In genomic region chr20:32796383-32797159, GRCh38 we compare ENCODE assay signal across 21 cellular contexts. TPM values are rescaled to one million over a fixed set of nuclear protein-coding genes. Genes with fewer than 3 reads are reported as not detected.
DNase-seq lines count a peak whose midpoint lies in the region; ATAC-seq and TF ChIP-seq lines count a peak whose summit lies in the region.
"Had no signal": no experiment of that assay in that cellular context is flagged by ENCODE, and none has a peak within 500 bp of the region (broad histone marks: within the 10 kb centered on the region; RNA-seq: fewer than 3 reads in every experiment).

No MANE protein-coding gene starts in this region.

- peak overlapping the region; percentile 41 for H3K27ac ChIP-seq in OCI-LY1 (ENCODE audit: low read depth, low read length, poor library complexity, severe bottlenecking)
- H3K27ac ChIP-seq in endodermal cell (ENCODE audit: low read depth, low read length), result peak overlapping the region; percentile 2
- H3K27ac ChIP-seq in smooth muscle cell (ENCODE audit: low read depth), result no peak overlapping the region
- H3K27ac ChIP-seq: breast epithelium, epithelial cell of prostate, lower lobe of right lung, SJSA1, thoracic aorta had no signal

- H3K9me3 Mint-ChIP-seq in activated naive CD8-positive, alpha-beta T cell treated with anti-CD3 and anti-CD28 coated beads, Interleukin-2, amount 10 ng/mL, durations not matched to agents 7 days and 5 days, result no peaks in the 10 kb centered on the region
- no peaks in the 10 kb centered on the region for H3K9me3 Mint-ChIP-seq in activated naive CD8-positive, alpha-beta T cell treated with anti-CD3 and anti-CD28 coated beads, Interleukin-2, amount 50 U/mL, for 24 hours
- no peaks in the 10 kb centered on the region for H3K9me3 Mint-ChIP-seq in endodermal cell
- no peaks in the 10 kb centered on the region for H3K9me3 Mint-ChIP-seq in activated CD4-positive, alpha-beta memory T cell treated with anti-CD3 and anti-CD28 coated beads for 36 hours
- H3K9me3 Mint-ChIP-seq: activated T-cell treated with anti-CD3 and anti-CD28 coated beads, Interleukin-2, amount 50 U/mL, for 72 hours had no signal

- H3F3A ChIP-seq in OCI-LY1 (ENCODE audit: insufficient read depth, low read length) (no peaks in the 10 kb centered on the region), smooth muscle cell (ENCODE audit: low read depth) (no peaks in the 10 kb centered on the region)

- H3K4me3 ChIP-seq in OCI-LY1 (ENCODE audit: low read depth, low read length, poor library complexity, severe bottlenecking), result no peak overlapping the region
- no peak overlapping the region for H3K4me3 ChIP-seq in endodermal cell (ENCODE audit: low read length)
- H3K4me3 ChIP-seq in smooth muscle cell, result no peak overlapping the region
- no peak overlapping the region for H3K4me3 ChIP-seq in mucosa of descending colon
- H3K4me3 ChIP-seq: breast epithelium, lower lobe of right lung, SJSA1, thoracic aorta had no signal

- no peaks in the 10 kb centered on the region for H3K9me2 ChIP-seq in OCI-LY1 (ENCODE audit: low read depth, low read length)

- H3K36me3 ChIP-seq in OCI-LY1 (ENCODE audit: insufficient read depth, low read length), result peaks cover 71% of the 10 kb centered on the region
- H3K36me3 ChIP-seq in endodermal cell (ENCODE audit: control insufficient read depth, insufficient read depth, low read length), result peaks cover 100% of the 10 kb centered on the region
- H3K36me3 ChIP-seq in smooth muscle cell (ENCODE audit: low read depth), result no peaks in the 10 kb centered on the region
- H3K36me3 ChIP-seq in mucosa of descending colon (ENCODE audit: low read depth), result no peaks in the 10 kb centered on the region
- H3K36me3 ChIP-seq: breast epithelium, thoracic aorta had no signal

- H3K36me3 Mint-ChIP-seq in activated naive CD8-positive, alpha-beta T cell treated with anti-CD3 and anti-CD28 coated beads, Interleukin-2, amount 10 ng/mL, durations not matched to agents 7 days and 5 days, result peaks cover 13% of the 10 kb centered on the region
- no peaks in the 10 kb centered on the region for H3K36me3 Mint-ChIP-seq in activated naive CD8-positive, alpha-beta T cell treated with anti-CD3 and anti-CD28 coated beads, Interleukin-2, amount 50 U/mL, for 24 hours (ENCODE audit: low read depth)
- peaks cover 98% of the 10 kb centered on the region for H3K36me3 Mint-ChIP-seq in endodermal cell (ENCODE audit: low read depth)
- no peaks in the 10 kb centered on the region for H3K36me3 Mint-ChIP-seq in activated CD4-positive, alpha-beta memory T cell treated with anti-CD3 and anti-CD28 coated beads for 36 hours

- H3K4me2 ChIP-seq in OCI-LY1 (ENCODE audit: low read length) (no peak overlapping the region), smooth muscle cell (peak overlapping the region; percentile 1)

- CTCF ChIA-PET in activated CD4-positive, alpha-beta memory T cell treated with anti-CD3 and anti-CD28 coated beads for 36 hours (lab: Charles Lee), result interaction anchor here (1.2 to 3.2 kb wide), 2 partner anchors 13 to 18 kb away, joined by 3 to 19 read pairs; no protein-coding TSS in a partner anchor

- peak overlapping the region; percentile 66 for H3K27ac Mint-ChIP-seq in activated naive CD8-positive, alpha-beta T cell treated with anti-CD3 and anti-CD28 coated beads, Interleukin-2, amount 10 ng/mL, durations not matched to agents 7 days and 5 days
- no peak overlapping the region for H3K27ac Mint-ChIP-seq in activated naive CD8-positive, alpha-beta T cell treated with anti-CD3 and anti-CD28 coated beads, Interleukin-2, amount 50 U/mL, for 24 hours
- H3K27ac Mint-ChIP-seq in endodermal cell, result peak overlapping the region; percentile 78
- H3K27ac Mint-ChIP-seq in activated CD4-positive, alpha-beta memory T cell treated with anti-CD3 and anti-CD28 coated beads for 36 hours, result no peak overlapping the region
- H3K27ac Mint-ChIP-seq: activated T-cell treated with anti-CD3 and anti-CD28 coated beads, Interleukin-2, amount 50 U/mL, for 72 hours had no signal

- no peak for DNase-seq in activated naive CD8-positive, alpha-beta T cell treated with anti-CD3 and anti-CD28 coated beads, Interleukin-2, amount 10 ng/mL, durations not matched to agents 7 days and 5 days
- no peak for DNase-seq in activated naive CD8-positive, alpha-beta T cell treated with anti-CD3 and anti-CD28 coated beads, Interleukin-2, amount 50 U/mL, for 24 hours
- no peak for DNase-seq in endodermal cell
- no peak for DNase-seq in smooth muscle cell (lab: John Stamatoyannopoulos, UW; ENCODE audit: unreplicated experiment)
- no peak for DNase-seq in activated CD4-positive, alpha-beta memory T cell treated with anti-CD3 and anti-CD28 coated beads for 36 hours
- DNase-seq in NCI-H2171 (lab: John Stamatoyannopoulos, UW), result no peak
- no peak for DNase-seq in mucosa of descending colon
- DNase-seq: ACHN; activated T-cell treated with anti-CD3 and anti-CD28 coated beads, Interleukin-2, amount 50 U/mL, for 72 hours; GF-D8; hippocampal formation; KBM-7; lower lobe of right lung; right cardiac atrium; stimulated activated CD4-positive, alpha-beta T cell treated with anti-CD3 and anti-CD28 coated beads, Interleukin-15, amount 100 ng/mL, for 24 hours; T-helper 2 cell had no signal

- no peaks in the 10 kb centered on the region for H3K27me3 Mint-ChIP-seq in activated naive CD8-positive, alpha-beta T cell treated with anti-CD3 and anti-CD28 coated beads, Interleukin-2, amount 10 ng/mL, durations not matched to agents 7 days and 5 days
- H3K27me3 Mint-ChIP-seq in activated naive CD8-positive, alpha-beta T cell treated with anti-CD3 and anti-CD28 coated beads, Interleukin-2, amount 50 U/mL, for 24 hours, result no peaks in the 10 kb centered on the region
- no peaks in the 10 kb centered on the region for H3K27me3 Mint-ChIP-seq in endodermal cell (ENCODE audit: insufficient read depth)
- no peaks in the 10 kb centered on the region for H3K27me3 Mint-ChIP-seq in activated CD4-positive, alpha-beta memory T cell treated with anti-CD3 and anti-CD28 coated beads for 36 hours

- H3K9me3 ChIP-seq in OCI-LY1 (ENCODE audit: low read length) (no peaks in the 10 kb centered on the region), endodermal cell (ENCODE audit: control insufficient read depth, low read length) (no peaks in the 10 kb centered on the region), smooth muscle cell (replicated peaks; ENCODE audit: low read depth) (no peaks in the 10 kb centered on the region), mucosa of descending colon (no peaks in the 10 kb centered on the region)
- H3K9me3 ChIP-seq: breast epithelium, lower lobe of right lung, SJSA1, thoracic aorta had no signal

- no peak overlapping the region for H2AFZ ChIP-seq in OCI-LY1 (ENCODE audit: low read length)
- no peak overlapping the region for H2AFZ ChIP-seq in smooth muscle cell (ENCODE audit: low read depth)

- POLR2A ChIA-PET in activated naive CD8-positive, alpha-beta T cell treated with anti-CD3 and anti-CD28 coated beads, Interleukin-2, amount 10 ng/mL, durations not matched to agents 7 days and 5 days (lab: Charles Lee), result interaction anchor here (0.6 to 1.5 kb wide), 3 partner anchors 23 to 24 kb away, joined by 3 to 6 read pairs (median 3); no protein-coding TSS in a partner anchor
- POLR2A ChIA-PET in activated CD4-positive, alpha-beta memory T cell treated with anti-CD3 and anti-CD28 coated beads for 36 hours (lab: Charles Lee), result interaction anchor here (0.5 kb wide), 1 partner anchor 8 kb away, joined by 3 read pairs; no protein-coding TSS in a partner anchor

- peaks cover 26% of the 10 kb centered on the region for H3K4me1 Mint-ChIP-seq in activated naive CD8-positive, alpha-beta T cell treated with anti-CD3 and anti-CD28 coated beads, Interleukin-2, amount 10 ng/mL, durations not matched to agents 7 days and 5 days
- peaks cover 33% of the 10 kb centered on the region for H3K4me1 Mint-ChIP-seq in activated naive CD8-positive, alpha-beta T cell treated with anti-CD3 and anti-CD28 coated beads, Interleukin-2, amount 50 U/mL, for 24 hours
- H3K4me1 Mint-ChIP-seq in endodermal cell, result no peaks in the 10 kb centered on the region
- H3K4me1 Mint-ChIP-seq in activated CD4-positive, alpha-beta memory T cell treated with anti-CD3 and anti-CD28 coated beads for 36 hours (ENCODE audit: low read depth), result peaks cover 39% of the 10 kb centered on the region

- no peak for TF ChIP-seq CTCF in OCI-LY1 (IDR thresholded peaks at IDR 0.05; ENCODE audit: low read length)
- TF ChIP-seq CTCF in endodermal cell (conservative IDR thresholded peaks at IDR 0.05), result no peak
- TF ChIP-seq CTCF in smooth muscle cell (IDR thresholded peaks at IDR 0.05; ENCODE audit: borderline replicate concordance, insufficient read depth, poor library complexity, severe bottlenecking), result no peak
- no peak for TF ChIP-seq CTCF in mucosa of descending colon (IDR thresholded peaks at IDR 0.05)

- no peaks in the 10 kb centered on the region for H3K27me3 ChIP-seq in OCI-LY1 (ENCODE audit: insufficient read depth, low read length)
- H3K27me3 ChIP-seq in endodermal cell (ENCODE audit: control insufficient read depth, insufficient read depth, low read length, poor library complexity, severe bottlenecking), result no peaks in the 10 kb centered on the region
- H3K27me3 ChIP-seq in smooth muscle cell (ENCODE audit: low read depth), result no peaks in the 10 kb centered on the region
- H3K27me3 ChIP-seq: breast epithelium, SJSA1 had no signal

- H3K4me1 ChIP-seq in OCI-LY1 (ENCODE audit: insufficient read depth, low read length, severe bottlenecking), result peaks cover 37% of the 10 kb centered on the region
- H3K4me1 ChIP-seq in endodermal cell (ENCODE audit: control insufficient read depth, insufficient read depth, low read length), result no peaks in the 10 kb centered on the region
- H3K4me1 ChIP-seq in smooth muscle cell (ENCODE audit: low read depth), result peaks cover 5% of the 10 kb centered on the region
- no peaks in the 10 kb centered on the region for H3K4me1 ChIP-seq in mucosa of descending colon (ENCODE audit: low read depth)
- H3K4me1 ChIP-seq: breast epithelium, lower lobe of right lung had no signal

- no peak overlapping the region for H3K4me3 Mint-ChIP-seq in activated naive CD8-positive, alpha-beta T cell treated with anti-CD3 and anti-CD28 coated beads, Interleukin-2, amount 10 ng/mL, durations not matched to agents 7 days and 5 days
- H3K4me3 Mint-ChIP-seq in activated naive CD8-positive, alpha-beta T cell treated with anti-CD3 and anti-CD28 coated beads, Interleukin-2, amount 50 U/mL, for 24 hours, result no peak overlapping the region
- H3K4me3 Mint-ChIP-seq in endodermal cell, result no peak overlapping the region
- no peak overlapping the region for H3K4me3 Mint-ChIP-seq in activated CD4-positive, alpha-beta memory T cell treated with anti-CD3 and anti-CD28 coated beads for 36 hours
- H3K4me3 Mint-ChIP-seq: activated T-cell treated with anti-CD3 and anti-CD28 coated beads, Interleukin-2, amount 50 U/mL, for 72 hours had no signal

- H4K20me1 ChIP-seq in OCI-LY1 (ENCODE audit: insufficient read depth, low read length), result no peaks in the 10 kb centered on the region
- no peaks in the 10 kb centered on the region for H4K20me1 ChIP-seq in smooth muscle cell (ENCODE audit: low read depth)

- no peak for ATAC-seq in activated naive CD8-positive, alpha-beta T cell treated with anti-CD3 and anti-CD28 coated beads, Interleukin-2, amount 10 ng/mL, durations not matched to agents 7 days and 5 days (ENCODE audit: low read depth)
- no peak for ATAC-seq in activated naive CD8-positive, alpha-beta T cell treated with anti-CD3 and anti-CD28 coated beads, Interleukin-2, amount 50 U/mL, for 24 hours
- ATAC-seq in mucosa of descending colon, result no peak
- ATAC-seq: activated T-cell treated with anti-CD3 and anti-CD28 coated beads, Interleukin-2, amount 50 U/mL, for 72 hours; lower lobe of right lung; right cardiac atrium had no signal

- WGBS in endodermal cell (ENCODE audit: insufficient coverage in 1 of 2, insufficient read length in 1 of 2), 2 experiments, result 93 to 96% methylated on average over 5 to 6 of the region's 6 CpGs
- 86% methylated on average over 6 of the region's 6 CpGs for WGBS in smooth muscle cell (ENCODE audit: low lambda C conversion rate)

- H3K9ac ChIP-seq in OCI-LY1 (ENCODE audit: low read length) (no peak overlapping the region), endodermal cell (ENCODE audit: extremely low read depth, low read length, poor library complexity, severe bottlenecking) (no peak overlapping the region), smooth muscle cell (ENCODE audit: low read depth) (no peak overlapping the region)

- H3K79me2 ChIP-seq in OCI-LY1 (ENCODE audit: insufficient read depth, low read length) (no peaks in the 10 kb centered on the region), smooth muscle cell (ENCODE audit: low read depth) (no peaks in the 10 kb centered on the region)

- intact Hi-C loops in activated CD4-positive, alpha-beta memory T cell treated with anti-CD3 and anti-CD28 coated beads for 36 hours (cut with micrococcal nuclease), result no loop called here
- intact Hi-C loops in mucosa of descending colon (cut with DNase I, micrococcal nuclease), result no loop called here

RNA-seq across cellular contexts. Expression of gene MAPRE1, which starts 23.2 kb away (rescaled TPM):
- total RNA-seq in activated naive CD8-positive, alpha-beta T cell treated with anti-CD3 and anti-CD28 coated beads, Interleukin-2, amount 10 ng/mL, durations not matched to agents 7 days and 5 days, result 100 to 1,000 TPM; 108 to 109 TPM
- total RNA-seq in endodermal cell (100 to 1,000 TPM; 180 to 265 TPM), smooth muscle cell (160 TPM in 2 replicates), mucosa of descending colon (100 to 1,000 TPM in 1 of 3 donors, 10 to 100 TPM in 2; 66.9 to 142 (median 85.9) TPM)
- polyA plus RNA-seq in endodermal cell (2013, experiment 1 of 2), result 153 TPM
- polyA plus RNA-seq in endodermal cell (2013, experiment 2 of 2), result 143 TPM
- 81.0 and 89.2 TPM in 2 replicates for polyA plus RNA-seq in smooth muscle cell
- total RNA-seq in activated CD4-positive, alpha-beta memory T cell treated with anti-CD3 and anti-CD28 coated beads for 36 hours, result 100 to 1,000 TPM; 131 to 133 TPM

RNA-seq across cellular contexts. Expression of gene DNMT3B, which starts 34.4 kb away (rescaled TPM):
- 1 to 10 TPM; 4.9 to 6.6 TPM for total RNA-seq in activated naive CD8-positive, alpha-beta T cell treated with anti-CD3 and anti-CD28 coated beads, Interleukin-2, amount 10 ng/mL, durations not matched to agents 7 days and 5 days
- total RNA-seq in endodermal cell, result 100 to 1,000 TPM in 1 of 2 donors, 10 to 100 TPM in 1; 82.1 to 283 TPM
- 68.5 TPM for polyA plus RNA-seq in endodermal cell (2013, experiment 1 of 2)
- polyA plus RNA-seq in endodermal cell (2013, experiment 2 of 2), result 50.5 TPM
- total RNA-seq in smooth muscle cell, result 2.9 and 3.5 TPM in 2 replicates
- 0.79 and 2.9 TPM in 2 replicates for polyA plus RNA-seq in smooth muscle cell
- 1 to 10 TPM; 1.7 to 2.0 TPM for total RNA-seq in activated CD4-positive, alpha-beta memory T cell treated with anti-CD3 and anti-CD28 coated beads for 36 hours
- 1 to 10 TPM in 2 of 3 donors, under 1 TPM in 1; 0.95 to 1.3 (median 1.2) TPM for total RNA-seq in mucosa of descending colon

RNA-seq across cellular contexts. Expression of gene COMMD7, which starts 53.3 kb away (rescaled TPM):
- 10 to 100 TPM; 52.6 to 55.6 TPM for total RNA-seq in activated naive CD8-positive, alpha-beta T cell treated with anti-CD3 and anti-CD28 coated beads, Interleukin-2, amount 10 ng/mL, durations not matched to agents 7 days and 5 days
- total RNA-seq in endodermal cell (10 to 100 TPM; 21.2 to 49.2 TPM), smooth muscle cell (29.2 and 35.4 TPM in 2 replicates), mucosa of descending colon (10 to 100 TPM; 29.6 to 37.0 (median 36.6) TPM)
- 43.4 TPM for polyA plus RNA-seq in endodermal cell (2013, experiment 1 of 2)
- 41.9 TPM for polyA plus RNA-seq in endodermal cell (2013, experiment 2 of 2)
- 57.6 and 62.8 TPM in 2 replicates for polyA plus RNA-seq in smooth muscle cell
- 10 to 100 TPM; 38.1 to 39.6 TPM for total RNA-seq in activated CD4-positive, alpha-beta memory T cell treated with anti-CD3 and anti-CD28 coated beads for 36 hours

Comparison
In these comparisons a context has a peak if more than half of its experiments do, and no peak if none do; other contexts are left out.
1. H3K27ac Mint-ChIP-seq: peak in activated naive CD8-positive, alpha-beta T cell treated with anti-CD3 and anti-CD28 coated beads, Interleukin-2, amount 10 ng/mL, durations not matched to agents 7 days and 5 days (single experiment) and endodermal cell (single experiment); none in activated naive CD8-positive, alpha-beta T cell treated with anti-CD3 and anti-CD28 coated beads, Interleukin-2, amount 50 U/mL, for 24 hours (single experiment) and activated CD4-positive, alpha-beta memory T cell treated with anti-CD3 and anti-CD28 coated beads for 36 hours (single experiment).
2. RNA of gene DNMT3B, which starts 34.4 kb away (total RNA-seq): 82.1 to 283 TPM in endodermal cell; 4.9 to 6.6 TPM in activated naive CD8-positive, alpha-beta T cell treated with anti-CD3 and anti-CD28 coated beads, Interleukin-2, amount 10 ng/mL, durations not matched to agents 7 days and 5 days, 2.9 to 3.5 TPM in smooth muscle cell, 1.7 to 2.0 TPM in activated CD4-positive, alpha-beta memory T cell treated with anti-CD3 and anti-CD28 coated beads for 36 hours and 0.95 to 1.3 TPM in mucosa of descending colon; every median in the first group is over 10 times any median in the second.